1 cellular context compared by ENCODE assay signal in the genomic region with DNA sequence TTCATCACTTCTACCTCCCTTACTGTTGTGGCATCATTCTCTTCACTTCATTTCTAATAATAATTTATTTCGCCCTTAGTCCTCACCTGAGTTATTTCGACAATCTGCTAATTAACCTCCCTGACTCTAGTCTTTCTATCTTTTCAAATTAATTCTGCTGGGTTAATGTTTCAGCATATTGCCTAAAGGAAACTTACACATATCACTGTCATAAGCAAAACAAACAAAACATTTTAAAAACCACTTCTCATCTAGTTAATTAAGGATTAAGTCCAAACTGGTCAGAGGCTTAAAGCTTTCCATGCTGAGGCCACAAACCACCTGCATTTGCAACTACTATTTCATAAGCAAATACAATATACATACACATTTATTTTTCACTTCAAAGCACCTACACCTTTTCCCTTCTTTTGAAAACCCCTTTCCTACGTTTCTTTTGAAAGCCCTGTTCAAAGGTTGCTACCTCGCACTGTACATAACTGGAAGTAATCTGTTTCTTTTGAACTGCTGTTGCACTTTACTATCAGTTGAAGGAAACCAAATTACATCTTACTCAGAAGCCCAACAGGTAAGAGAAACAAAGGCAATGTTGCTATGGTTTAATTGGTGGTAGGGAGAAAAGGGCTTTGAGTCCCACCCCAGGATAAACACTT.
TF ChIP-seq lines count a peak whose summit lies in the region.

No MANE protein-coding gene starts in this region.

TF ChIP-seq in HepG2, 621 proteins besides CTCF, POLR2A, EP300 and RAD21 (continued from another document and continues in another):
- TF ChIP-seq ZNF503 (CRISPR knock-in tag; IDR thresholded peaks at IDR 0.05) (0 out of 2 replicates have a peak, but pooled peaks have one; percentile 22), ZFAT (CRISPR knock-in tag; conservative IDR thresholded peaks at IDR 0.05) (no peak), TEAD3 (CRISPR knock-in tag; optimal IDR thresholded peaks at IDR 0.05; ENCODE audit: borderline replicate concordance) (peak; percentile 13), TFAP4 (IDR thresholded peaks at IDR 0.05; ENCODE audit: borderline replicate concordance, low read depth) (no peak), SALL1 (CRISPR knock-in tag; IDR thresholded peaks at IDR 0.05) (peak; percentile 36; the same call in 1 of the 2 replicates), KDM6A (CRISPR knock-in tag; IDR thresholded peaks at IDR 0.05; ENCODE audit: low read depth) (peak; percentile 49; the same call in 1 of the 2 replicates), U2AF1 (optimal IDR thresholded peaks at IDR 0.05; ENCODE audit: low read depth, low read length) (no peak), ZNF772 (CRISPR knock-in tag; IDR thresholded peaks at IDR 0.05) (no peak), BCL6 (CRISPR knock-in tag; IDR thresholded peaks at IDR 0.05) (peak; percentile 46; the same call in 1 of the 2 replicates), AFF4 (CRISPR knock-in tag; IDR thresholded peaks at IDR 0.05) (no peak), THAP11 (CRISPR knock-in tag; IDR thresholded peaks at IDR 0.05) (0 out of 2 replicates have a peak, but pooled peaks have one; percentile 27), TCF7 (IDR thresholded peaks at IDR 0.05; ENCODE audit: low read depth) (peak; percentile 95), NR2F6 (IDR thresholded peaks at IDR 0.05) (0 out of 2 replicates have a peak, but pooled peaks have one; percentile 23), NR2F6 (CRISPR knock-in tag; IDR thresholded peaks at IDR 0.05) (no peak), FOSL2 (CRISPR knock-in tag; IDR thresholded peaks at IDR 0.05) (no peak), ELF3 (CRISPR knock-in tag; IDR thresholded peaks at IDR 0.05) (no peak), CSRNP1 (CRISPR knock-in tag; IDR thresholded peaks at IDR 0.05) (no peak), ZNF251 (CRISPR knock-in tag; IDR thresholded peaks at IDR 0.05) (no peak), CREM (IDR thresholded peaks at IDR 0.05) (peak; percentile 76; the same call in 1 of the 2 replicates), CREM (CRISPR knock-in tag; IDR thresholded peaks at IDR 0.05) (no peak), NCOA2 (CRISPR knock-in tag; IDR thresholded peaks at IDR 0.05) (peak; percentile 72), ZNF609 (CRISPR knock-in tag; IDR thresholded peaks at IDR 0.05; ENCODE audit: borderline replicate concordance) (peak; percentile 20; the same call in 1 of the 2 replicates), ZNF101 (CRISPR knock-in tag; IDR thresholded peaks at IDR 0.05; ENCODE audit: borderline replicate concordance, low read depth) (no peak), NCOR1 (IDR thresholded peaks at IDR 0.05; ENCODE audit: borderline replicate concordance, low read length) (peak; percentile 54; the same call in 1 of the 2 replicates), ZNF660 (CRISPR knock-in tag; IDR thresholded peaks at IDR 0.05; ENCODE audit: borderline replicate concordance, low read depth) (no peak), NR2F2 (IDR thresholded peaks at IDR 0.05; ENCODE audit: borderline replicate concordance, low read depth) (peak; percentile 48; the same call in 1 of the 2 replicates), ZNF644 (CRISPR knock-in tag; IDR thresholded peaks at IDR 0.05; ENCODE audit: low read depth) (peak; percentile 57; the same call in 1 of the 2 replicates), SOX6 (IDR thresholded peaks at IDR 0.05) (no peak), SOX6 (CRISPR knock-in tag; IDR thresholded peaks at IDR 0.05) (peak; percentile 36; the same call in 1 of the 2 replicates), GZF1 (CRISPR knock-in tag; IDR thresholded peaks at IDR 0.05) (no peak), CHD4 (IDR thresholded peaks at IDR 0.05; ENCODE audit: borderline replicate concordance, low read length) (peak; percentile 45; the same call in 1 of the 2 replicates), ZMYM3 (CRISPR knock-in tag; IDR thresholded peaks at IDR 0.05) (no peak), SYNCRIP (IDR thresholded peaks at IDR 0.05; ENCODE audit: insufficient read depth, low read depth, low read length) (no peak), SOX5 (CRISPR knock-in tag; IDR thresholded peaks at IDR 0.05; ENCODE audit: borderline replicate concordance) (peak; percentile 43; the same call in 1 of the 2 replicates), ZNF747 (CRISPR knock-in tag; IDR thresholded peaks at IDR 0.05; ENCODE audit: borderline replicate concordance) (no peak), ZNF331 (CRISPR knock-in tag; IDR thresholded peaks at IDR 0.05) (peak; percentile 40; the same call in 1 of the 2 replicates), FOXP1 (IDR thresholded peaks at IDR 0.05) (no peak), FOXP1 (CRISPR knock-in tag; IDR thresholded peaks at IDR 0.05) (peak; percentile 62; the same call in 1 of the 2 replicates), CEBPG (CRISPR knock-in tag; IDR thresholded peaks at IDR 0.05) (0 out of 2 replicates have a peak, but pooled peaks have one; percentile 33)
- TF ChIP-seq, protein P1, sequence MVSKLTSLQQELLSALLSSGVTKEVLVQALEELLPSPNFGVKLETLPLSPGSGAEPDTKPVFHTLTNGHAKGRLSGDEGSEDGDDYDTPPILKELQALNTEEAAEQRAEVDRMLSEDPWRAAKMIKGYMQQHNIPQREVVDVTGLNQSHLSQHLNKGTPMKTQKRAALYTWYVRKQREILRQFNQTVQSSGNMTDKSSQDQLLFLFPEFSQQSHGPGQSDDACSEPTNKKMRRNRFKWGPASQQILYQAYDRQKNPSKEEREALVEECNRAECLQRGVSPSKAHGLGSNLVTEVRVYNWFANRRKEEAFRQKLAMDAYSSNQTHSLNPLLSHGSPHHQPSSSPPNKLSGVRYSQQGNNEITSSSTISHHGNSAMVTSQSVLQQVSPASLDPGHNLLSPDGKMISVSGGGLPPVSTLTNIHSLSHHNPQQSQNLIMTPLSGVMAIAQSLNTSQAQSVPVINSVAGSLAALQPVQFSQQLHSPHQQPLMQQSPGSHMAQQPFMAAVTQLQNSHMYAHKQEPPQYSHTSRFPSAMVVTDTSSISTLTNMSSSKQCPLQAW (CRISPR knock-in tag; IDR thresholded peaks at IDR 0.05): no peak
- TF ChIP-seq, protein P2, sequence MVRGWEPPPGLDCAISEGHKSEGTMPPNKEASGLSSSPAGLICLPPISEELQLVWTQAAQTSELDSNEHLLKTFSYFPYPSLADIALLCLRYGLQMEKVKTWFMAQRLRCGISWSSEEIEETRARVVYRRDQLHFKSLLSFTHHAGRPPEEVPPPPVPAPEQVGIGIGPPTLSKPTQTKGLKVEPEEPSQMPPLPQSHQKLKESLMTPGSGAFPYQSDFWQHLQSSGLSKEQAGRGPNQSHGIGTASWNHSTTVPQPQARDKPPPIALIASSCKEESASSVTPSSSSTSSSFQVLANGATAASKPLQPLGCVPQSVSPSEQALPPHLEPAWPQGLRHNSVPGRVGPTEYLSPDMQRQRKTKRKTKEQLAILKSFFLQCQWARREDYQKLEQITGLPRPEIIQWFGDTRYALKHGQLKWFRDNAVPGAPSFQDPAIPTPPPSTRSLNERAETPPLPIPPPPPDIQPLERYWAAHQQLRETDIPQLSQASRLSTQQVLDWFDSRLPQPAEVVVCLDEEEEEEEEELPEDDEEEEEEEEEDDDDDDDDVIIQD (CRISPR knock-in tag; IDR thresholded peaks at IDR 0.05; ENCODE audit: low read depth): 0 out of 2 replicates have a peak, but pooled peaks have one; percentile 13
- TF ChIP-seq, protein P3, sequence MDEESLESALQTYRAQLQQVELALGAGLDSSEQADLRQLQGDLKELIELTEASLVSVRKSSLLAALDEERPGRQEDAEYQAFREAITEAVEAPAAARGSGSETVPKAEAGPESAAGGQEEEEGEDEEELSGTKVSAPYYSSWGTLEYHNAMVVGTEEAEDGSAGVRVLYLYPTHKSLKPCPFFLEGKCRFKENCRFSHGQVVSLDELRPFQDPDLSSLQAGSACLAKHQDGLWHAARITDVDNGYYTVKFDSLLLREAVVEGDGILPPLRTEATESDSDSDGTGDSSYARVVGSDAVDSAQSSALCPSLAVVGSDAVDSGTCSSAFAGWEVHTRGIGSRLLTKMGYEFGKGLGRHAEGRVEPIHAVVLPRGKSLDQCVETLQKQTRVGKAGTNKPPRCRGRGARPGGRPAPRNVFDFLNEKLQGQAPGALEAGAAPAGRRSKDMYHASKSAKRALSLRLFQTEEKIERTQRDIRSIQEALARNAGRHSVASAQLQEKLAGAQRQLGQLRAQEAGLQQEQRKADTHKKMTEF (CRISPR knock-in tag; IDR thresholded peaks at IDR 0.05): peak; percentile 55; the same call in 1 of the 2 replicates
